Comparison of ENCODE assay signal across 20 cellular contexts in the genomic region with DNA sequence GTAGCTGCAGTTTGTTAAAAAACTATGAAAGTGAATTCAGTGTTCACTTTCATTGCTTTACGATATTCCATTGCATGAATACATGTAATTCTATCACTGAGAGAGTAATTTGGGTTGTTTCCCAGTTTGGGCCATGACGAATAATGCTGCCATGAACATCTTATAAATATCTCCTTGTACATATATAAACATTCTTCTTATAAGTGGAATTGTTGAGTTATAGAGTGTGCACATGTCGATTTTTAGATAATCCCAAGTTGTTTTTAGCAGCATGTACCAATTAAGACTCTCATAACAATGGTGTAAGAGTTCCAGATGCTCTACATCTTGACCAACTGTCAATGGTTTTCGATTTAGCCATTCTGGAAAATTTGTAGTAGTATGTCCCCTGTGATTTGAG.
DNase-seq lines count a peak whose midpoint lies in the region; ATAC-seq lines count a peak whose summit lies in the region.
"Had no signal": no experiment of that assay in that cellular context is flagged by ENCODE, and none has a peak within 500 bp of the region (broad histone marks: within the 10 kb centered on the region; RNA-seq: fewer than 3 reads in every experiment).

No MANE protein-coding gene starts in this region.

- no peaks in the 10 kb centered on the region for H3K4me1 Mint-ChIP-seq in activated naive CD4-positive, alpha-beta T cell treated with anti-CD3 and anti-CD28 coated beads, Interleukin-2, amount 10 ng/mL, durations not matched to agents 7 days and 5 days

- peak; percentile 13 for DNase-seq in EH (ENCODE audit: low read depth)
- peak; percentile 53 to 85 for DNase-seq in NCI-H524 (lab: John Stamatoyannopoulos, UW)
- peak; percentile 68 for DNase-seq in fibroblast of gingiva (ENCODE audit: low read depth)
- DNase-seq in iris pigment epithelial cell (ENCODE audit: low read depth), result peak; percentile 66
- DNase-seq in activated naive CD4-positive, alpha-beta T cell treated with anti-CD3 and anti-CD28 coated beads, Interleukin-2, amount 10 ng/mL, durations not matched to agents 7 days and 5 days, result no peak
- no peak for DNase-seq in HUDEP-2 (lab: John Stamatoyannopoulos, UW; ENCODE audit: unreplicated experiment in 76 of 76)
- no peak for DNase-seq in cerebellar nuclear complex (lab: John Stamatoyannopoulos, UW)
- DNase-seq: CD4-positive, alpha-beta T cell; COR-L47; DMS79; H7; Karpas-422; NCI-H1048; NCI-H1417 treated with DMSO at 0.1 percent for 48 hours; NCI-H187; NCI-H446 treated with DMSO at 0.1 percent for 48 hours; NCI-H748 treated with DMSO at 0.1 percent for 48 hours; SIG-M5; SK-N-SH had no signal

- CTCF ChIA-PET in activated naive CD4-positive, alpha-beta T cell treated with anti-CD3 and anti-CD28 coated beads, Interleukin-2, amount 10 ng/mL, durations not matched to agents 7 days and 5 days (lab: Charles Lee), result no interaction called here

- H3K4me3 Mint-ChIP-seq in activated naive CD4-positive, alpha-beta T cell treated with anti-CD3 and anti-CD28 coated beads, Interleukin-2, amount 10 ng/mL, durations not matched to agents 7 days and 5 days, result no peak overlapping the region
- H3K4me3 Mint-ChIP-seq: CD4-positive, alpha-beta T cell had no signal

- H3K27me3 Mint-ChIP-seq in activated naive CD4-positive, alpha-beta T cell treated with anti-CD3 and anti-CD28 coated beads, Interleukin-2, amount 10 ng/mL, durations not matched to agents 7 days and 5 days, result no peaks in the 10 kb centered on the region
- H3K27me3 Mint-ChIP-seq: CD4-positive, alpha-beta T cell had no signal

- H3K9me3 Mint-ChIP-seq in activated naive CD4-positive, alpha-beta T cell treated with anti-CD3 and anti-CD28 coated beads, Interleukin-2, amount 10 ng/mL, durations not matched to agents 7 days and 5 days, result no peaks in the 10 kb centered on the region
- H3K9me3 Mint-ChIP-seq: CD4-positive, alpha-beta T cell had no signal

- no peak for ATAC-seq in HG03378 (IDR thresholded peaks at IDR 0.05; ENCODE audit: unreplicated experiment)

- H3K27ac Mint-ChIP-seq in activated naive CD4-positive, alpha-beta T cell treated with anti-CD3 and anti-CD28 coated beads, Interleukin-2, amount 10 ng/mL, durations not matched to agents 7 days and 5 days, result no peak overlapping the region
- H3K27ac Mint-ChIP-seq: CD4-positive, alpha-beta T cell had no signal

- H3K36me3 Mint-ChIP-seq in activated naive CD4-positive, alpha-beta T cell treated with anti-CD3 and anti-CD28 coated beads, Interleukin-2, amount 10 ng/mL, durations not matched to agents 7 days and 5 days, result peaks cover 36% of the 10 kb centered on the region

Comparison
In these comparisons a context has a peak if more than half of its experiments do, and no peak if none do; other contexts are left out.
1. DNase-seq: peak in EH (single experiment), NCI-H524 (2 of 2), fibroblast of gingiva (single experiment) and iris pigment epithelial cell (single experiment); none in activated naive CD4-positive, alpha-beta T cell treated with anti-CD3 and anti-CD28 coated beads, Interleukin-2, amount 10 ng/mL, durations not matched to agents 7 days and 5 days (single experiment), HUDEP-2 (0 of 76) and cerebellar nuclear complex (0 of 2).